Comparison of ENCODE assay signal across 1 cellular context in genomic region chr3:124699033-124699432, GRCh38.
TF ChIP-seq lines count a peak whose summit lies in the region.

No MANE protein-coding gene starts in this region.

TF ChIP-seq in liver, 16 proteins besides CTCF, POLR2A, EP300 and RAD21 (continued from another document):
- peak; percentile 48 for TF ChIP-seq REST (IDR thresholded peaks at IDR 0.05)
